ENCODE assay signal across 13 cellular contexts in the genomic region with DNA sequence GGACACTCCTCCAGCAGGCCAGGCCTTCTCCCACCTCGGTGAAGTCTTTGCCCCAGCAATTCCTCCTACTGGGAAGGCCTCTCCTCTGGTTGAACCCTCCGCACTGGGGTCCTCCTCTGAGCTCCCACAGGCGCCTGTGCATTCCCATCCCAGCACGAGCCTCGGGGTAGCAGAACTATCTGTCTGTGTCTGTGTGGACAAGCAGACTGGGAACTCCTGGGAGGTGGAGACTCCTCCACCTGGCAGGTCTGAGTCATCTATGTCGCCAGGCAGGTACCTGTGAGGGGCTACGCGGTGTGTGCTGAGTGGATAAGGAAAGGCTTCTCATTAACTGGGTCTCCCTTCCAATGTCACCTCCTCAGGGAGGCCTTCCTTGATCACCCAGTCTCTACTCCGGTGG. TPM values are rescaled to one million over a fixed set of nuclear protein-coding genes. Genes with fewer than 3 reads are reported as not detected.
DNase-seq lines count a peak whose midpoint lies in the region; ATAC-seq, FAIRE-seq and TF ChIP-seq lines count a peak whose summit lies in the region.
"Not testable (repeated sequence)": the region's sequence is repeated elsewhere in the genome, so short reads cannot be mapped to it uniquely, and the experiment has no call there.
"Had no signal": no experiment of that assay in that cellular context is flagged by ENCODE, and none has a peak within 500 bp of the region (broad histone marks: within the 10 kb centered on the region; RNA-seq: fewer than 3 reads in every experiment).

No MANE protein-coding gene starts in this region.

- H3K4me1 Mint-ChIP-seq in WTC11, result peaks cover 40% of the 10 kb centered on the region

- dilution Hi-C loops in endothelial cell of umbilical vein (cut with MboI; ENCODE audit: extremely low pct_ligation_motif_present, low sequenced_read_pairs), result not testable (repeated sequence)

- H3K27ac Mint-ChIP-seq in WTC11, result not testable (repeated sequence)

- TF ChIP-seq POLR2A in endothelial cell of umbilical vein (IDR thresholded peaks at IDR 0.05; ENCODE audit: low read depth, low read length); sigmoid colon (IDR thresholded peaks at IDR 0.05): not testable (repeated sequence)

- not testable (repeated sequence) for H4K20me1 ChIP-seq in endothelial cell of umbilical vein (replicated peaks; ENCODE audit: control insufficient read depth, extremely low read depth, insufficient read depth, low read length)

- peak overlapping the region; percentile 88 for H2AFZ ChIP-seq in endothelial cell of umbilical vein (ENCODE audit: low read depth, low read length)

- H3K79me2 ChIP-seq in endothelial cell of umbilical vein (ENCODE audit: control insufficient read depth, insufficient read depth, low read length), result peaks cover 37% of the 10 kb centered on the region

- H3K27ac ChIP-seq in endothelial cell of umbilical vein (ENCODE audit: insufficient read depth, low read depth, low read length) (peak overlapping the region; percentile 61), sigmoid colon (peak overlapping the region; percentile 52 to 69 (median 56))
- not testable (repeated sequence) for H3K27ac ChIP-seq in right cardiac atrium (ENCODE audit: low read length); muscle layer of duodenum (ENCODE audit: low read length); thoracic aorta

- H3K9ac ChIP-seq in endothelial cell of umbilical vein (replicated peaks; ENCODE audit: extremely low read depth, insufficient read depth, low read length), result peak overlapping the region; percentile 48

- ATAC-seq in WTC11, result peak; percentile 41
- ATAC-seq in right cardiac atrium; thoracic aorta (ENCODE audit: insufficient number of reproducible peaks, low FRiP score, low read depth): not testable (repeated sequence)

- not testable (repeated sequence) for FAIRE-seq in endothelial cell of umbilical vein (lab: Jason Lieb, UNC)

- H3K27me3 ChIP-seq in endothelial cell of umbilical vein (ENCODE audit: control insufficient read depth in 2 of 2, insufficient read depth in 2 of 2, low read length in 2 of 2); right cardiac atrium (ENCODE audit: control insufficient read depth, insufficient read depth); muscle layer of duodenum (ENCODE audit: low read depth, low read length); thoracic aorta (replicated peaks; ENCODE audit: insufficient read depth): not testable (repeated sequence)
- peaks cover 9 to 42% (median 29%) of the 10 kb centered on the region in 3 donors for H3K27me3 ChIP-seq in sigmoid colon

- not testable (repeated sequence) for H3K36me3 Mint-ChIP-seq in WTC11

- CTCF ChIA-PET in WTC11 (lab: Charles Lee), result interaction anchor here (1.1 kb wide), 1 partner anchor 111 kb away, joined by 3 read pairs; no protein-coding TSS in a partner anchor
- CTCF ChIA-PET in endothelial cell of umbilical vein (lab: Charles Lee), result not testable (repeated sequence)

- H3K9me1 ChIP-seq in endothelial cell of umbilical vein (replicated peaks; ENCODE audit: control insufficient read depth, extremely low read depth, insufficient read depth, low read length), result not testable (repeated sequence)

- not testable (repeated sequence) for H3K9me3 ChIP-seq in endothelial cell of umbilical vein (replicated peaks; ENCODE audit: control insufficient read depth, insufficient read depth, low read length); right cardiac atrium (ENCODE audit: control insufficient read depth, low read length); muscle layer of duodenum (ENCODE audit: control insufficient read depth in 1 of 2, low read length in 2 of 2); sigmoid colon; thoracic aorta

- peak; percentile 6 for DNase-seq in DMS53 (lab: John Stamatoyannopoulos, UW)
- not testable (repeated sequence) for DNase-seq in WTC11 (ENCODE audit: low spot score); endothelial cell of umbilical vein (ENCODE audit: low read depth, low spot score); right cardiac atrium; sigmoid colon; thoracic aorta (ENCODE audit: low spot score)
- DNase-seq in kidney tubule cell (ENCODE audit: low spot score), result peak; percentile 20

- 70% methylated on average over 9 of the region's 9 CpGs for WGBS in right cardiac atrium
- WGBS in sigmoid colon, 2 donors, result 44 to 76% methylated on average over 9 of the region's 9 CpGs

- not testable (repeated sequence) for TF ChIP-seq CTCF in WTC11 (IDR thresholded peaks at IDR 0.05); endothelial cell of umbilical vein (IDR thresholded peaks at IDR 0.05; ENCODE audit: extremely low read depth in 1 of 2, insufficient read depth in 1 of 2, low read depth in 1 of 2, low read length in 2 of 2); sigmoid colon (IDR thresholded peaks at IDR 0.05); thoracic aorta (IDR thresholded peaks at IDR 0.05)

- peak overlapping the region; percentile 57 for H3K4me2 ChIP-seq in endothelial cell of umbilical vein (ENCODE audit: insufficient read depth, low read length)

- not testable (repeated sequence) for BruUV-seq in endothelial cell of umbilical vein (replicated peaks; lab: Mats Ljungman, UMichigan)

- POLR2A ChIA-PET in WTC11 (lab: Charles Lee); endothelial cell of umbilical vein (lab: Charles Lee): not testable (repeated sequence)

- peak overlapping the region; percentile 80 for H3K4me3 Mint-ChIP-seq in WTC11

- intact Hi-C loops in endothelial cell of umbilical vein (cut with micrococcal nuclease), result loop anchor here (2.0 to 10.0 kb wide), 4 partner anchors 53 to 375 kb away; no protein-coding TSS in a partner anchor
- intact Hi-C loops in right cardiac atrium (cut with DNase I), result loop anchor here in 1 of 4 donors (5.0 kb wide), 1 partner anchor 48 kb away; no protein-coding TSS in a partner anchor
- intact Hi-C loops in sigmoid colon (cut with DNase I), result not testable (repeated sequence)

- peaks cover 51% of the 10 kb centered on the region for H3K27me3 Mint-ChIP-seq in WTC11 (ENCODE audit: low read depth)

- not testable (repeated sequence) for TF ChIP-seq EP300 in sigmoid colon (IDR thresholded peaks at IDR 0.05)

- not testable (repeated sequence) for H3K9me3 Mint-ChIP-seq in WTC11

- H3K4me1 ChIP-seq in endothelial cell of umbilical vein (ENCODE audit: control insufficient read depth, extremely low read depth, insufficient read depth, low read length), result peaks cover 57% of the 10 kb centered on the region
- not testable (repeated sequence) for H3K4me1 ChIP-seq in right cardiac atrium (ENCODE audit: control insufficient read depth, insufficient read depth, low read length); thoracic aorta (ENCODE audit: control insufficient read depth in 1 of 2, low read depth in 2 of 2)
- peaks cover 4 to 15% of the 10 kb centered on the region in 2 donors for H3K4me1 ChIP-seq in muscle layer of duodenum (ENCODE audit: control insufficient read depth in 1 of 2, insufficient read depth in 2 of 2, low read length in 2 of 2)
- H3K4me1 ChIP-seq in sigmoid colon, result peaks cover 0 to 18% (median 12%) of the 10 kb centered on the region in 4 donors

- not testable (repeated sequence) for H3K36me3 ChIP-seq in endothelial cell of umbilical vein (ENCODE audit: control insufficient read depth in 2 of 2, extremely low read depth in 1 of 2, insufficient read depth in 2 of 2, low read length in 2 of 2); muscle layer of duodenum (ENCODE audit: control insufficient read depth in 1 of 2, insufficient read depth in 2 of 2, low read length in 2 of 2); sigmoid colon; thoracic aorta

- peak overlapping the region in 2 of 3 experiments; percentile 29 to 52 for H3K4me3 ChIP-seq in endothelial cell of umbilical vein (replicated peaks in 1 of 3; ENCODE audit: insufficient read depth in 1 of 3, low read depth in 1 of 3, low read length in 3 of 3)
- H3K4me3 ChIP-seq in right cardiac atrium (ENCODE audit: low read length), result peak overlapping the region; percentile 66
- H3K4me3 ChIP-seq in muscle layer of duodenum (ENCODE audit: low read depth in 1 of 2, low read length in 2 of 2), result peak overlapping the region; percentile 52 to 53
- H3K4me3 ChIP-seq in sigmoid colon, result peak overlapping the region in 2 of 4 donors; percentile 39 to 44
- peak overlapping the region; percentile 64 for H3K4me3 ChIP-seq in thoracic aorta

RNA-seq across cellular contexts. Expression of a gene that starts 9.2 kb away (rescaled TPM):
- total RNA-seq in WTC11 (2021), result 18.3 to 20.0 TPM (median 19.3 TPM) in 3 replicates
- total RNA-seq in endothelial cell of umbilical vein, result 134 and 141 TPM in 2 replicates
- 45.4 and 49.6 TPM in 2 replicates for polyA plus RNA-seq in endothelial cell of umbilical vein
- 64.1 and 67.3 TPM in 2 replicates for polyA plus RNA-seq in endothelial cell of umbilical vein (2011; cell fraction: cytosol; rRNA removed)
- polyA plus RNA-seq in endothelial cell of umbilical vein (2011; cell fraction: nucleus; rRNA removed), result 75.7 and 82.0 TPM in 2 replicates
- 84.4 and 85.0 TPM in 2 replicates for polyA plus RNA-seq in endothelial cell of umbilical vein (2012)
- 101 and 111 TPM in 2 replicates for polyA minus RNA-seq in endothelial cell of umbilical vein
- polyA minus RNA-seq in endothelial cell of umbilical vein (2011; cell fraction: cytosol; rRNA and poly(A)+ RNA removed), result not detected
- polyA minus RNA-seq in endothelial cell of umbilical vein (2011; cell fraction: nucleus; rRNA and poly(A)+ RNA removed), result 93.1 and 98.3 TPM in 2 replicates
- total RNA-seq in right cardiac atrium, result 10 to 100 TPM; 17.1 to 30.5 (median 21.2) TPM
- 8.6 TPM for polyA plus RNA-seq in right cardiac atrium
- 10 to 100 TPM in 1 of 4 donors, 1 to 10 TPM in 3; 6.4 to 18.6 (median 7.6) TPM for total RNA-seq in sigmoid colon
- 1 to 10 TPM; 2.1 to 5.5 (median 3.6) TPM for polyA plus RNA-seq in sigmoid colon
- 10 to 100 TPM; 15.4 to 21.4 TPM for total RNA-seq in thoracic aorta
- total RNA-seq: A172; activated CD8-positive, alpha-beta memory T cell treated with anti-CD3 and anti-CD28 coated beads, Interleukin-2, amount 10 ng/mL, durations not matched to agents 7 days and 5 days; natural killer cell treated with Interleukin-12 subunit alpha and Interleukin-12 subunit beta and Interleukin-15 and Interleukin-18, amount 100 ng/mL, for 72 hours; SK-MEL-5 had no signal
- polyA plus RNA-seq: IgD-negative memory B cell had no signal
